19 cellular contexts compared by ENCODE assay signal in the genomic region with DNA sequence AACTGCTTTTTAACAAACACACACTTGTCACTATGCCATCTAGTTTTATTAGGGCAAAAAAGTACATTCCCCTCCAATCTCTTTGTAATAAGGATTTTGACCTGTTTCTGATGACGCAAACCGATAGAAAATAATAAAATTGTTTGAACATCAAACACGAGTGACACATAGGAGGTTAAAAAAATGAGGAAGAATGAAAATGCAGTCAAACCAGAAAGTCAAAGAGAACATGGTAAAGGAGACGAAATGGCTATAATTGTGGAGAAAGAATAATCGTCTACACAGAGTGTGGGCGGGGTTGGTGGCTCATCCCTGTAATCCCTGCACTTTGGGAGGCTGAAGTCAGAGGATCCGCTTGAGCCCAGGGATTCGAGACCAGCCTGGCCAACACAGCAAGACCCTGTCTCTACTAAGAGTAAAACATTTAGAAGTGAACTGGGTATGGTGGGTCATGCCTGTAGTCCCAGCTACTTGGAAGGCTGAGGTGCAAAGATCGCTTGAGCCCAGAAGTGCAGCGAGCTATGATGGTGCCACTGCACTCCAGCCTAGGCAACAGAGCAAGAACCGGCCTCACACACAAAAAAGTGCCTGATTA.
A peak's percentile ranks its signal among the peaks of the same experiment; 100 is the strongest.
DNase-seq lines count a peak whose midpoint lies in the region; ATAC-seq and TF ChIP-seq lines count a peak whose summit lies in the region.
"Had no signal": no experiment of that assay in that cellular context is flagged by ENCODE, and none has a peak within 500 bp of the region (broad histone marks: within the 10 kb centered on the region; RNA-seq: fewer than 3 reads in every experiment).

No MANE protein-coding gene starts in this region.

- TF ChIP-seq CTCF in esophagus squamous epithelium (IDR thresholded peaks at IDR 0.05), result no peak
- no peak for TF ChIP-seq CTCF in progenitor cell of endocrine pancreas (IDR thresholded peaks at IDR 0.05; ENCODE audit: unreplicated experiment)

- H3K4me1 Mint-ChIP-seq in progenitor cell of endocrine pancreas (ENCODE audit: low read depth), result peaks cover 62% of the 10 kb centered on the region
- H3K4me1 Mint-ChIP-seq: central memory CD8-positive, alpha-beta T cell; naive B cell; T-cell had no signal

- H4K20me1 ChIP-seq in GM23248 (ENCODE audit: insufficient read depth), result no peaks in the 10 kb centered on the region

- H3K27ac ChIP-seq in GM23248, result peak overlapping the region; percentile 89
- peak overlapping the region in 3 of 4 donors; percentile 37 to 74 (median 70) for H3K27ac ChIP-seq in esophagus squamous epithelium
- H3K27ac ChIP-seq: C4-2B had no signal

- H3K79me2 ChIP-seq in GM23248 (ENCODE audit: insufficient read depth), result peaks cover 71% of the 10 kb centered on the region

- H3K9ac ChIP-seq in GM23248, result peak overlapping the region; percentile 72

- 58 to 61% methylated on average over 11 of the region's 11 CpGs for WGBS in GM23248 (ENCODE audit: low coverage in 1 of 2, low lambda C conversion rate in 2 of 2, missing lambda C conversion rate in 2 of 2), 2 experiments
- WGBS in esophagus squamous epithelium, 2 donors, result 69 to 79% methylated on average over 11 of the region's 11 CpGs

- H3K4me2 ChIP-seq in GM23248 (ENCODE audit: unreplicated experiment), result peak overlapping the region; percentile 86

- no peaks in the 10 kb centered on the region for H3K27me3 Mint-ChIP-seq in progenitor cell of endocrine pancreas
- H3K27me3 Mint-ChIP-seq: central memory CD8-positive, alpha-beta T cell; naive B cell had no signal

- peaks cover 8% of the 10 kb centered on the region for H3K36me3 Mint-ChIP-seq in progenitor cell of endocrine pancreas (ENCODE audit: insufficient read depth)
- H3K36me3 Mint-ChIP-seq: naive B cell, T-cell had no signal

- H3K4me1 ChIP-seq in GM23248 (ENCODE audit: insufficient read depth), result peaks cover 33% of the 10 kb centered on the region
- peaks cover 0 to 41% (median 7%) of the 10 kb centered on the region in 3 donors for H3K4me1 ChIP-seq in esophagus squamous epithelium

- H3K27me3 ChIP-seq in GM23248 (replicated peaks; ENCODE audit: insufficient read depth) (no peaks in the 10 kb centered on the region), esophagus squamous epithelium (no peaks in the 10 kb centered on the region)
- H3K27me3 ChIP-seq: suprapubic skin had no signal

- H3K9me3 Mint-ChIP-seq in progenitor cell of endocrine pancreas (ENCODE audit: low read depth), result no peaks in the 10 kb centered on the region

- intact Hi-C loops in esophagus squamous epithelium (cut with DNase I), result no loop called here

- H3K4me3 ChIP-seq in GM23248, result 0 out of 2 replicates have a peak overlapping the region, but pooled peaks have one; percentile 54
- H3K4me3 ChIP-seq in esophagus squamous epithelium, result no peak overlapping the region

- H3F3A ChIP-seq in GM23248 (ENCODE audit: insufficient read depth), result peaks cover 46% of the 10 kb centered on the region

- peak; percentile 4; the same call in 1 of the 3 replicates for ATAC-seq in SK-N-SH treated with all-trans-retinoic acid at 6 μM for 48 hours
- no peak for ATAC-seq in GM21367 (IDR thresholded peaks at IDR 0.05; ENCODE audit: unreplicated experiment)
- ATAC-seq: activated CD8-positive, alpha-beta T cell treated with anti-CD3 and anti-CD28 coated beads, Interleukin-2, amount 10 ng/mL, durations not matched to agents 7 days and 5 days; HCT116; T-cell had no signal

- in situ Hi-C loops in GM23248 (cut with MboI), result no loop called here

- H3K36me3 ChIP-seq in GM23248 (ENCODE audit: low read depth), result peaks cover 4% of the 10 kb centered on the region; the same call in 1 of the 2 replicates
- H3K36me3 ChIP-seq in esophagus squamous epithelium, result no peaks in the 10 kb centered on the region
- H3K36me3 ChIP-seq: suprapubic skin had no signal

- no peak overlapping the region for H3K4me3 Mint-ChIP-seq in progenitor cell of endocrine pancreas (ENCODE audit: low read depth)
- H3K4me3 Mint-ChIP-seq: activated CD8-positive, alpha-beta T cell treated with anti-CD3 and anti-CD28 coated beads, Interleukin-2, amount 10 ng/mL, durations not matched to agents 7 days and 5 days; activated T-cell treated with anti-CD3 and anti-CD28 coated beads, Interleukin-2, amount 50 U/mL, for 24 hours; central memory CD8-positive, alpha-beta T cell; naive B cell; T-cell had no signal

- H3K27ac Mint-ChIP-seq in progenitor cell of endocrine pancreas, result peak overlapping the region; percentile 54
- H3K27ac Mint-ChIP-seq: activated CD8-positive, alpha-beta T cell treated with anti-CD3 and anti-CD28 coated beads, Interleukin-2, amount 10 ng/mL, durations not matched to agents 7 days and 5 days; activated T-cell treated with anti-CD3 and anti-CD28 coated beads, Interleukin-2, amount 50 U/mL, for 24 hours; naive B cell; T-cell had no signal

- H2AFZ ChIP-seq in GM23248, result peak overlapping the region; percentile 50; the same call in 1 of the 2 replicates

- H3K9me2 ChIP-seq in GM23248 (ENCODE audit: insufficient read depth), result no peaks in the 10 kb centered on the region

- DNase-seq in GM23248 (peak; percentile 23), esophagus squamous epithelium (lab: John Stamatoyannopoulos, UW) (no peak), progenitor cell of endocrine pancreas (ENCODE audit: low spot score, unreplicated experiment) (no peak), epidermal melanocyte (ENCODE audit: insufficient read length, low spot score) (no peak), GM03348 (ENCODE audit: low spot score) (no peak), NCI-H187 (lab: John Stamatoyannopoulos, UW) (no peak)
- DNase-seq: activated CD4-positive, alpha-beta T cell treated with anti-CD3 and anti-CD28 coated beads for 1 hour; activated CD8-positive, alpha-beta T cell treated with anti-CD3 and anti-CD28 coated beads, Interleukin-2, amount 10 ng/mL, durations not matched to agents 7 days and 5 days; activated T-cell treated with anti-CD3 and anti-CD28 coated beads, Interleukin-2, amount 50 U/mL, for 24 hours; KBM-7; naive B cell; NCI-H1694; T-cell had no signal

- TF ChIP-seq POLR2A in esophagus squamous epithelium (IDR thresholded peaks at IDR 0.05), result no peak

- H3K9me3 ChIP-seq in GM23248 (ENCODE audit: low read depth) (no peaks in the 10 kb centered on the region), esophagus squamous epithelium (no peaks in the 10 kb centered on the region)
- H3K9me3 ChIP-seq: suprapubic skin had no signal

TF ChIP-seq in SK-N-SH treated with all-trans-retinoic acid at 6 μM for 48 hours, 23 proteins besides CTCF, POLR2A, EP300 and RAD21:
- TF ChIP-seq TOX (CRISPR knock-in tag; IDR thresholded peaks at IDR 0.05; ENCODE audit: borderline replicate concordance), result no peak
- TF ChIP-seq BACH2 (CRISPR knock-in tag; IDR thresholded peaks at IDR 0.05; ENCODE audit: borderline replicate concordance), result no peak
- no peak for TF ChIP-seq GLIS3 (CRISPR knock-in tag; IDR thresholded peaks at IDR 0.05)
